In genomic region chr1:55288245-55288644, GRCh38 we compare ENCODE assay signal across 9 cellular contexts.
DNase-seq lines count a peak whose midpoint lies in the region; ATAC-seq and TF ChIP-seq lines count a peak whose summit lies in the region.
"Had no signal": no experiment of that assay in that cellular context is flagged by ENCODE, and none has a peak within 500 bp of the region (broad histone marks: within the 10 kb centered on the region; RNA-seq: fewer than 3 reads in every experiment).

No MANE protein-coding gene starts in this region.

- no peaks in the 10 kb centered on the region for H3K4me1 ChIP-seq in lung (ENCODE audit: control insufficient read depth in 2 of 2, insufficient read depth in 2 of 2, low read length in 2 of 2)

- no peaks in the 10 kb centered on the region for H3K9me3 ChIP-seq in lung (ENCODE audit: control insufficient read depth in 2 of 2, insufficient read depth in 1 of 2, low read length in 1 of 2)

- H3K27ac ChIP-seq in lung (ENCODE audit: low read depth in 1 of 2, low read length in 1 of 2): no peak overlapping the region

- ATAC-seq in GM18517 (IDR thresholded peaks at IDR 0.05; ENCODE audit: unreplicated experiment): peak; percentile 83
- ATAC-seq in GM21515 (IDR thresholded peaks at IDR 0.05; ENCODE audit: unreplicated experiment): peak; percentile 81
- peak; percentile 91 for ATAC-seq in HG03378 (IDR thresholded peaks at IDR 0.05; ENCODE audit: unreplicated experiment)
- peak; percentile 6 for ATAC-seq in lung (ENCODE audit: insufficient read depth, low FRiP score)
- ATAC-seq in esophagus mucosa: no peak

- H3K36me3 ChIP-seq in lung (ENCODE audit: control insufficient read depth in 2 of 2, insufficient read depth in 2 of 2, low read length in 2 of 2): no peaks in the 10 kb centered on the region

- 81 to 92% methylated on average over 13 of the region's 13 CpGs for WGBS in lung, 2 donors

- DNase-seq in lung (ENCODE audit: low spot score) (no peak), cerebellar cortex (ENCODE audit: low spot score) (no peak)
- no peak for DNase-seq in central memory CD4-positive, alpha-beta T cell
- DNase-seq in activated CD4-positive, CD25-positive, alpha-beta regulatory T cell treated with anti-CD3 and anti-CD28 coated beads, Interleukin-2, amount 50 U/mL, for 72 hours: no peak
- DNase-seq: H9 had no signal

- H3K4me3 ChIP-seq in lung: no peak overlapping the region

- no peak for TF ChIP-seq CTCF in lung (IDR thresholded peaks at IDR 0.05; ENCODE audit: control extremely low read depth, extremely low read depth)

- no peaks in the 10 kb centered on the region for H3K27me3 ChIP-seq in lung (ENCODE audit: control insufficient read depth, insufficient read depth)
